8 cellular contexts compared by ENCODE assay signal in genomic region chr5:52948418-52949076, GRCh38. TPM values are rescaled to one million over a fixed set of nuclear protein-coding genes. Genes with fewer than 3 reads are reported as not detected.
DNase-seq lines count a peak whose midpoint lies in the region; ATAC-seq, FAIRE-seq and TF ChIP-seq lines count a peak whose summit lies in the region.

No MANE protein-coding gene starts in this region.

- no peaks in the 10 kb centered on the region for H3K79me2 ChIP-seq in keratinocyte (ENCODE audit: control insufficient read depth, insufficient read depth, low read length)

- H3K4me2 ChIP-seq in keratinocyte (ENCODE audit: control insufficient read depth, extremely low read depth, insufficient read depth, low read depth, low read length): peak overlapping the region; percentile 22

- in situ Hi-C loops in ACHN (cut with HindIII; ENCODE audit: low pct_ligation_motif_present, low pct_unique_long_range_greater_than_20kb, low sequenced_read_pairs): no loop called here

- H3K27ac ChIP-seq in keratinocyte (ENCODE audit: control insufficient read depth, insufficient read depth, low read length): peak overlapping the region; percentile 42

- DNase-seq in ACHN (peak; percentile 82), GM18507 (ENCODE audit: extremely low spot score, insufficient read length, low read depth) (peak; percentile 18), NCI-H187 treated with DMSO at 0.1 percent for 48 hours (lab: John Stamatoyannopoulos, UW) (peak; percentile 51), MCF 10A (ENCODE audit: unreplicated experiment) (peak; percentile 88), keratinocyte (ENCODE audit: low read depth, low spot score) (no peak)
- DNase-seq in stimulated activated CD4-positive, alpha-beta T cell treated with anti-CD3 and anti-CD28 coated beads, Interleukin-1b, Interleukin-23, amount 100 ng/mL, for 4 hours (ENCODE audit: low read depth in 2 of 2): peak; percentile 6 to 50

- H4K20me1 ChIP-seq in keratinocyte (ENCODE audit: control insufficient read depth, extremely low read depth, insufficient read depth, low read length): no peaks in the 10 kb centered on the region

- CTCF ChIA-PET in MCF 10A (lab: Yijun Ruan, JAX): interaction anchor here (0.6 to 9.6 kb wide), 54 partner anchors 8 to 1286 kb away, joined by 3 to 248 read pairs (median 5); partner anchors contain the start of genes ITGA2 and MOCS2

- H3K36me3 Mint-ChIP-seq in MCF 10A (ENCODE audit: insufficient read depth, unreplicated experiment): no peaks in the 10 kb centered on the region

- dilution Hi-C loops in keratinocyte (cut with MboI; ENCODE audit: extremely low pct_ligation_motif_present, low sequenced_read_pairs): no loop called here

- no peaks in the 10 kb centered on the region for H3K27me3 ChIP-seq in keratinocyte (ENCODE audit: control insufficient read depth, extremely low read depth, insufficient read depth, low read length)

- peaks cover 22% of the 10 kb centered on the region for H3K4me1 Mint-ChIP-seq in MCF 10A (ENCODE audit: insufficient read depth, unreplicated experiment)

- FAIRE-seq in GM18507 (lab: Jason Lieb, UNC): peak; percentile 89
- peak; percentile 76 for FAIRE-seq in TTC549 (lab: Jason Lieb, UNC)
- peak; percentile 89 for FAIRE-seq in keratinocyte (lab: Jason Lieb, UNC)

- no peaks in the 10 kb centered on the region for H3K9me3 Mint-ChIP-seq in MCF 10A (ENCODE audit: unreplicated experiment)

- BruUV-seq in MCF 10A (replicated peaks; lab: Mats Ljungman, UMichigan): no TSS peak

- no peaks in the 10 kb centered on the region for H3K36me3 ChIP-seq in keratinocyte (ENCODE audit: control insufficient read depth in 2 of 2, extremely low read depth in 1 of 2, insufficient read depth in 2 of 2, low read length in 2 of 2)

- no peak overlapping the region for H3K9ac ChIP-seq in keratinocyte (ENCODE audit: control insufficient read depth, extremely low read depth, insufficient read depth, low read length)

- H3K9me3 ChIP-seq in keratinocyte (ENCODE audit: control insufficient read depth, low read depth, low read length): no peaks in the 10 kb centered on the region

- intact Hi-C loops in MCF 10A (cut with micrococcal nuclease): loop anchor here (1.0 kb wide), 2 partner anchors 42 to 148 kb away; no protein-coding TSS in a partner anchor

- H3K4me3 ChIP-seq in keratinocyte (ENCODE audit: control insufficient read depth in 2 of 3, extremely low read depth in 1 of 3, insufficient read depth in 2 of 3, low read depth in 1 of 3, low read length in 3 of 3): no peak overlapping the region

- H2AFZ ChIP-seq in keratinocyte (ENCODE audit: control insufficient read depth, low read length): peak overlapping the region; percentile 28

- peak; percentile 98 for ATAC-seq in HG02943 (IDR thresholded peaks at IDR 0.05; ENCODE audit: low read depth, unreplicated experiment)

- no peaks in the 10 kb centered on the region for H3K9me1 ChIP-seq in keratinocyte (ENCODE audit: control insufficient read depth, extremely low read depth, insufficient read depth, low read length)

- no peak overlapping the region for H3K4me3 Mint-ChIP-seq in MCF 10A (ENCODE audit: unreplicated experiment)

- H3K27me3 Mint-ChIP-seq in MCF 10A (ENCODE audit: insufficient read depth, unreplicated experiment): no peaks in the 10 kb centered on the region

- peaks cover 48% of the 10 kb centered on the region for H3K4me1 ChIP-seq in keratinocyte (ENCODE audit: control insufficient read depth, extremely low read depth, insufficient read depth, low read length)

- peak; percentile 87 for TF ChIP-seq CTCF in MCF 10A (IDR thresholded peaks at IDR 0.05; ENCODE audit: unreplicated experiment)
- peak; percentile 40 to 92 (median 60) for TF ChIP-seq CTCF in keratinocyte (optimal IDR thresholded peaks at IDR 0.05 in 1 of 3, IDR thresholded peaks at IDR 0.05 in 1 of 3, conservative IDR thresholded peaks at IDR 0.05 in 1 of 3; ENCODE audit: extremely low read depth in 1 of 3, insufficient read depth in 2 of 3, low read length in 3 of 3)

- POLR2A ChIA-PET in MCF 10A (lab: Yijun Ruan, JAX): interaction anchor here (0.6 to 5.7 kb wide), 13 partner anchors 13 to 161 kb away, joined by 3 to 102 read pairs (median 7); partner anchors contain the start of genes ITGA2 and MOCS2

- H3K27ac Mint-ChIP-seq in MCF 10A (ENCODE audit: low read depth, unreplicated experiment): no peak overlapping the region

RNA-seq across cellular contexts. Expression of gene ITGA2, which starts 40.6 kb away (rescaled TPM):
- total RNA-seq in MCF 10A (2022): 14.1 and 16.8 TPM in 2 replicates
- polyA plus RNA-seq in keratinocyte: 75.4 to 112 TPM (median 107 TPM) in 3 replicates
- polyA plus RNA-seq in keratinocyte (2011; ENCODE audit: low read depth): 8.1 TPM
- 14.3 and 31.7 TPM in 2 replicates for polyA plus RNA-seq in keratinocyte (2011; cell fraction: cytosol; rRNA removed)
- 139 and 168 TPM in 2 replicates for polyA plus RNA-seq in keratinocyte (2011; cell fraction: nucleus; rRNA removed)
- polyA plus RNA-seq in keratinocyte (2012; ENCODE audit: low replicate concordance): 21.1 and 96.1 TPM in 2 replicates
- 143 to 270 TPM (median 175 TPM) in 3 replicates for polyA minus RNA-seq in keratinocyte
- 71.6 TPM for polyA minus RNA-seq in keratinocyte (2011; cell fraction: cytosol; rRNA and poly(A)+ RNA removed)
- 267 and 529 TPM in 2 replicates for polyA minus RNA-seq in keratinocyte (2011; cell fraction: nucleus; rRNA and poly(A)+ RNA removed)
